In the genomic region with DNA sequence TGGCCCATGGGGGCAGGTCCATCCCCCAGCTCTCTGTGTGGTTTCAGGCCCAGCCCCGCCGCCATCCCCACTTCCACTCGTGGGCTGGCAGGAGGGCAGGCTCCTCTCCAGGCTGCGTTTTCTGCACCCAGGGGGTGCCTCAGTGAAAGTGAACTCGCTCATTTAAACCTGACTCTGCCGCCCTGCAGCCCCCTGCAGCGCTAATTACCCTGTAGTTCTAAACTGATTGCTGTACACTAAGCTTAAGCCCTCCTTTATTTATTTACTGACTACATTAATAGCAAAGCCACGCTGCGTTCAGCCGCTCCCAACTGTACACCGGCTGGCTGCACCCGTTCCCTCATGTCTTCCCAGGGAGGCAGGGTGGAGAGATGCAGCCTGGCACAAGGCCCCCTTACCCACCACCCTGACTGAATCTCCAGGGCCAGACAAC, we compare ENCODE assay signal across 13 cellular contexts. TPM values are rescaled to one million over a fixed set of nuclear protein-coding genes. Genes with fewer than 3 reads are reported as not detected.
DNase-seq lines count a peak whose midpoint lies in the region; ATAC-seq, FAIRE-seq and TF ChIP-seq lines count a peak whose summit lies in the region.
"Had no signal": no experiment of that assay in that cellular context is flagged by ENCODE, and none has a peak within 500 bp of the region (broad histone marks: within the 10 kb centered on the region; RNA-seq: fewer than 3 reads in every experiment).

No MANE protein-coding gene starts in this region.

- peaks cover 0 to 8% (median 0%) of the 10 kb centered on the region in 9 donors for H3K36me3 ChIP-seq in heart left ventricle
- H3K36me3 ChIP-seq in suprapubic skin, result peaks cover 6% of the 10 kb centered on the region

- CTCF ChIA-PET in HEK293T (lab: Yijun Ruan, JAX), result interaction anchor here (0.9 to 6.7 kb wide), 7 partner anchors 8 to 364 kb away, joined by 3 to 56 read pairs (median 21); no protein-coding TSS in a partner anchor

- no peak for ATAC-seq in heart left ventricle
- ATAC-seq in HG02885 (IDR thresholded peaks at IDR 0.05; ENCODE audit: poor library complexity, unreplicated experiment), result no peak
- ATAC-seq in GM21717 (IDR thresholded peaks at IDR 0.05; ENCODE audit: unreplicated experiment), result no peak

- H3K9me3 ChIP-seq in heart left ventricle (no peaks in the 10 kb centered on the region), suprapubic skin (no peaks in the 10 kb centered on the region)

- FAIRE-seq in frontal cortex (lab: Jason Lieb, UNC), result no peak
- FAIRE-seq: H54 had no signal

- POLR2A ChIA-PET in HEK293T (lab: Yijun Ruan, JAX), result no interaction called here

- TF ChIP-seq CTCF in heart left ventricle (IDR thresholded peaks at IDR 0.05) (no peak), suprapubic skin (IDR thresholded peaks at IDR 0.05) (no peak)

- H3K27me3 ChIP-seq in heart left ventricle, result no peaks in the 10 kb centered on the region
- H3K27me3 ChIP-seq in suprapubic skin, result no peaks in the 10 kb centered on the region

- H3K27ac ChIP-seq in heart left ventricle (peak overlapping the region in 9 of 12 donors; percentile 56 to 85 (median 79)), suprapubic skin (peak overlapping the region; percentile 60)

- H3K4me3 ChIP-seq in heart left ventricle (peak overlapping the region in 1 of 12 donors; percentile 36), suprapubic skin (no peak overlapping the region)

- peaks cover 0 to 76% (median 48%) of the 10 kb centered on the region in 12 donors for H3K4me1 ChIP-seq in heart left ventricle
- peaks cover 49% of the 10 kb centered on the region for H3K4me1 ChIP-seq in suprapubic skin

- DNase-seq in HEK293T (ENCODE audit: extremely low spot score) (peak; percentile 46), NCI-H2227 treated with DMSO at 0.1 percent for 48 hours (lab: John Stamatoyannopoulos, UW) (peak; percentile 50), heart left ventricle (no peak), suprapubic skin (ENCODE audit: low spot score in 2 of 2) (no peak), frontal cortex (ENCODE audit: low spot score in 2 of 2) (no peak), NCI-H2029 (lab: John Stamatoyannopoulos, UW) (no peak)
- DNase-seq: activated CD4-positive, CD25-positive, alpha-beta regulatory T cell; amniotic stem cell; stimulated activated CD4-positive, alpha-beta T cell treated with anti-CD3 and anti-CD28 coated beads, Interleukin-1b, Interleukin-23, amount 100 ng/mL, for 48 hours had no signal

- TF ChIP-seq POLR2A in heart left ventricle (IDR thresholded peaks at IDR 0.05) (no peak), suprapubic skin (IDR thresholded peaks at IDR 0.05) (no peak)

- TF ChIP-seq EP300 in suprapubic skin (IDR thresholded peaks at IDR 0.05), result no peak

- intact Hi-C loops in heart left ventricle (cut with DNase I), result loop anchor here in 8 of 10 donors (5.0 to 10.0 kb wide), 6 partner anchors 57 to 202 kb away; a partner anchor contains a TSS

- WGBS in heart left ventricle, 4 donors, result 77 to 85% (median 80%) methylated on average over 8 to 12 of the region's 12 CpGs
- 67% methylated on average over 9 of the region's 12 CpGs for WGBS in suprapubic skin

TF ChIP-seq in HEK293T, 16 proteins besides CTCF, POLR2A, EP300 and RAD21:
- TF ChIP-seq ARNT (IDR thresholded peaks at IDR 0.05) (no peak; the same call in 1 of the 2 replicates), TARDBP (IDR thresholded peaks at IDR 0.05) (no peak), L3MBTL2 (conservative IDR thresholded peaks at IDR 0.05) (no peak), NFRKB (IDR thresholded peaks at IDR 0.05) (no peak), ELF4 (IDR thresholded peaks at IDR 0.05) (no peak), BHLHE40 (IDR thresholded peaks at IDR 0.05; ENCODE audit: borderline replicate concordance) (no peak), FOXA1 (IDR thresholded peaks at IDR 0.05) (no peak), FOXK2 (IDR thresholded peaks at IDR 0.05) (no peak), SP1 (IDR thresholded peaks at IDR 0.05) (no peak), SUZ12 (IDR thresholded peaks at IDR 0.05) (no peak), CTBP1 (IDR thresholded peaks at IDR 0.05; ENCODE audit: borderline replicate concordance) (no peak), ZNF384 (IDR thresholded peaks at IDR 0.05) (no peak), LEF1 (IDR thresholded peaks at IDR 0.05; ENCODE audit: borderline replicate concordance) (no peak), FOXM1 (IDR thresholded peaks at IDR 0.05; ENCODE audit: borderline replicate concordance) (no peak), HDGF (IDR thresholded peaks at IDR 0.05; ENCODE audit: borderline replicate concordance) (no peak)
- TF ChIP-seq, protein P1, sequence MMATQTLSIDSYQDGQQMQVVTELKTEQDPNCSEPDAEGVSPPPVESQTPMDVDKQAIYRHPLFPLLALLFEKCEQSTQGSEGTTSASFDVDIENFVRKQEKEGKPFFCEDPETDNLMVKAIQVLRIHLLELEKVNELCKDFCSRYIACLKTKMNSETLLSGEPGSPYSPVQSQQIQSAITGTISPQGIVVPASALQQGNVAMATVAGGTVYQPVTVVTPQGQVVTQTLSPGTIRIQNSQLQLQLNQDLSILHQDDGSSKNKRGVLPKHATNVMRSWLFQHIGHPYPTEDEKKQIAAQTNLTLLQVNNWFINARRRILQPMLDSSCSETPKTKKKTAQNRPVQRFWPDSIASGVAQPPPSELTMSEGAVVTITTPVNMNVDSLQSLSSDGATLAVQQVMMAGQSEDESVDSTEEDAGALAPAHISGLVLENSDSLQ (IDR thresholded peaks at IDR 0.05), result no peak

RNA-seq across cellular contexts. Expression of a gene that starts 36.6 kb away (rescaled TPM):
- total RNA-seq in heart left ventricle (100 to 1,000 TPM in 1 of 9 donors, 10 to 100 TPM in 8; 12.4 to 146 (median 27.4) TPM), suprapubic skin (100 to 1,000 TPM; 106 to 269 (median 210) TPM), frontal cortex (0.41 TPM)
- polyA plus RNA-seq in heart left ventricle, result 10 to 100 TPM; 27.9 to 76.3 TPM
- polyA plus RNA-seq: CD14-positive monocyte had no signal

Comparison
In these comparisons a context has a peak if more than half of its experiments do, and no peak if none do; other contexts are left out.
1. DNase-seq: peak in HEK293T (single experiment) and NCI-H2227 treated with DMSO at 0.1 percent for 48 hours (single experiment); none in heart left ventricle (0 of 5), suprapubic skin (0 of 2), frontal cortex (0 of 2) and NCI-H2029 (single experiment).